1 cellular context compared by ENCODE assay signal in the genomic region with DNA sequence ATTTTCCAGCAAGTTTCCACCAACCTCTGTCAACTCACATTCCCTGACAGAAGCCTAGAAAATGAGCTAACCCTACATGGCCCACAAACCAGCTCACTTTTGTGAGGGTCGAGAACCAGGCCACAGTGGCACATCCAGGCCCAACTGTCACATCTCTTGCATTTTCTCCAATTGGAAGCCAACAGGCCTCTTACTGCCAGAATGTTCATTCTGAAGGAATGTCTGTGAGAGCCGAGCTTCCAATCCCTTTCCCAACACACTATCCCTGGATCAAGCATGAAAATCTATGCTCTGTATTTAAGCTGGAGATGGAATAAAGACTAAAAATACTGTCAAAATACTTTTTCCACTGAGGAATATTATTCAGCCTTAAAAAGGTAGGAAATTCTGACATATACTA.
TF ChIP-seq lines count a peak whose summit lies in the region.

No MANE protein-coding gene starts in this region.

TF ChIP-seq in IMR-90, 13 proteins besides CTCF, POLR2A, EP300 and RAD21:
- TF ChIP-seq, protein P1, sequence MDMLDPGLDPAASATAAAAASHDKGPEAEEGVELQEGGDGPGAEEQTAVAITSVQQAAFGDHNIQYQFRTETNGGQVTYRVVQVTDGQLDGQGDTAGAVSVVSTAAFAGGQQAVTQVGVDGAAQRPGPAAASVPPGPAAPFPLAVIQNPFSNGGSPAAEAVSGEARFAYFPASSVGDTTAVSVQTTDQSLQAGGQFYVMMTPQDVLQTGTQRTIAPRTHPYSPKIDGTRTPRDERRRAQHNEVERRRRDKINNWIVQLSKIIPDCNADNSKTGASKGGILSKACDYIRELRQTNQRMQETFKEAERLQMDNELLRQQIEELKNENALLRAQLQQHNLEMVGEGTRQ (IDR thresholded peaks at IDR 0.05; ENCODE audit: low read depth, low read length), result no peak
- TF ChIP-seq CHD1 (IDR thresholded peaks at IDR 0.05; ENCODE audit: low read depth, low read length) (no peak), NFE2L2 (IDR thresholded peaks at IDR 0.05; ENCODE audit: low read depth, low read length) (no peak), MXI1 (IDR thresholded peaks at IDR 0.05; ENCODE audit: borderline replicate concordance, low read depth, low read length) (no peak)
